ENCODE assay signal across 8 cellular contexts in genomic region chr11:35030716-35031213, GRCh38.
DNase-seq lines count a peak whose midpoint lies in the region; ATAC-seq and TF ChIP-seq lines count a peak whose summit lies in the region.

No MANE protein-coding gene starts in this region.

- H4K20me1 ChIP-seq in OCI-LY3 (ENCODE audit: insufficient read depth, low read length): no peaks in the 10 kb centered on the region

- WGBS in lower leg skin, 2 donors: 11 to 14% methylated on average over 11 of the region's 11 CpGs

- in situ Hi-C loops in astrocyte of the cerebellum (cut with HindIII; ENCODE audit: low sequenced_read_pairs): no loop called here

- no peak for TF ChIP-seq POLR2A in lower leg skin (IDR thresholded peaks at IDR 0.05)

- intact Hi-C loops in lower leg skin (cut with DNase I; ENCODE audit: low total_unique reads): loop anchor here (10.0 kb wide), 1 partner anchor 94 kb away; no protein-coding TSS in a partner anchor

- peak overlapping the region; percentile 84 for H3K4me2 ChIP-seq in OCI-LY3 (ENCODE audit: low read length)

- H3K27me3 ChIP-seq in OCI-LY3 (ENCODE audit: low read depth, low read length): no peaks in the 10 kb centered on the region

- peak overlapping the region; percentile 77 for H3K9ac ChIP-seq in OCI-LY3 (ENCODE audit: low read length)

- TF ChIP-seq CTCF in OCI-LY3 (IDR thresholded peaks at IDR 0.05; ENCODE audit: low read depth, low read length) (no peak), astrocyte of the cerebellum (IDR thresholded peaks at IDR 0.05; ENCODE audit: low read depth, low read length, missing control alignments) (no peak), lower leg skin (IDR thresholded peaks at IDR 0.05) (no peak)

- no peak overlapping the region for H2AFZ ChIP-seq in OCI-LY3 (ENCODE audit: low read depth, low read length)

- peak overlapping the region; percentile 83 for H3K27ac ChIP-seq in OCI-LY3 (ENCODE audit: low read length)

- H3K9me3 ChIP-seq in OCI-LY3 (ENCODE audit: insufficient read depth, low read length): 0 out of 2 replicates have a peak, but pooled peaks cover 3% of the 10 kb centered on the region

- H3K4me3 ChIP-seq in OCI-LY3 (ENCODE audit: low read length): peak overlapping the region; percentile 58
- H3K4me3 ChIP-seq in astrocyte of the cerebellum (ENCODE audit: low read depth, low read length): no peak overlapping the region
- no peak overlapping the region for H3K4me3 ChIP-seq in lower leg skin (ENCODE audit: low read depth, poor library complexity, severe bottlenecking)

- H3K79me2 ChIP-seq in OCI-LY3 (ENCODE audit: low read length): no peaks in the 10 kb centered on the region

- H3K4me1 ChIP-seq in OCI-LY3 (ENCODE audit: low read length): peaks cover 70% of the 10 kb centered on the region

- DNase-seq in GM03348 (ENCODE audit: low spot score) (peak; percentile 81), astrocyte of the cerebellum (ENCODE audit: low read depth) (peak; percentile 68), lower leg skin (ENCODE audit: low spot score in 2 of 2) (peak; percentile 89 to 95), NCI-H1930 (lab: John Stamatoyannopoulos, UW) (no peak)

- H3K36me3 ChIP-seq in OCI-LY3 (replicated peaks; ENCODE audit: low read depth, low read length): no peaks in the 10 kb centered on the region

- no peak for ATAC-seq in HG03354 (IDR thresholded peaks at IDR 0.05; ENCODE audit: poor library complexity, severe bottlenecking, unreplicated experiment)
- no peak for ATAC-seq in GM19324 (IDR thresholded peaks at IDR 0.05; ENCODE audit: low FRiP score, unreplicated experiment)
- ATAC-seq in GM21390 (IDR thresholded peaks at IDR 0.05; ENCODE audit: unreplicated experiment): no peak

Comparison
In these comparisons a context has a peak if more than half of its experiments do, and no peak if none do; other contexts are left out.
1. DNase-seq: peak in GM03348 (single experiment), astrocyte of the cerebellum (single experiment) and lower leg skin (2 of 2); none in NCI-H1930 (0 of 2).